Comparison of ENCODE assay signal across 29 cellular contexts in genomic region chr15:25062551-25063430, GRCh38.
A peak's percentile ranks its signal among the peaks of the same experiment; 100 is the strongest.
DNase-seq lines count a peak whose midpoint lies in the region; ATAC-seq, FAIRE-seq and TF ChIP-seq lines count a peak whose summit lies in the region.
"Had no signal": no experiment of that assay in that cellular context is flagged by ENCODE, and none has a peak within 500 bp of the region (broad histone marks: within the 10 kb centered on the region; RNA-seq: fewer than 3 reads in every experiment).

No MANE protein-coding gene starts in this region.

- no peak overlapping the region for H3K27ac Mint-ChIP-seq in T-helper 17 cell
- H3K27ac Mint-ChIP-seq: activated naive CD4-positive, alpha-beta T cell treated with anti-CD3 and anti-CD28 coated beads for 36 hours; B cell; stimulated activated naive CD8-positive, alpha-beta T cell treated with anti-CD3 and anti-CD28 coated beads, Interleukin-15, Interleukin-2, amounts not matched to agents 100 ng/mL and 50 ng/mL, for 24 hours; type B pancreatic cell had no signal

- 58% methylated on average over 10 of the region's 13 CpGs for WGBS in HepG2 (ENCODE audit: low lambda C conversion rate)

- H3K27me3 ChIP-seq in BLaER1: peaks cover 3% of the 10 kb centered on the region; the same call in 1 of the 2 replicates
- no peaks in the 10 kb centered on the region for H3K27me3 ChIP-seq in HepG2 (ENCODE audit: control insufficient read depth in 1 of 2, insufficient read depth in 2 of 2, low read length in 2 of 2)
- H3K27me3 ChIP-seq: dorsolateral prefrontal cortex, heart right ventricle had no signal

- H4K20me1 ChIP-seq in BLaER1: no peaks in the 10 kb centered on the region
- H4K20me1 ChIP-seq in HepG2 (ENCODE audit: insufficient read depth, low read length): no peaks in the 10 kb centered on the region; the same call in 1 of the 2 replicates

- BruUV-seq in HepG2 (replicated peaks; lab: Mats Ljungman, UMichigan): no TSS peak

- H3K9ac ChIP-seq in BLaER1 (no peak overlapping the region), HepG2 (ENCODE audit: insufficient read depth, low read depth, low read length) (no peak overlapping the region)

- no peaks in the 10 kb centered on the region for H3K4me1 Mint-ChIP-seq in T-helper 17 cell
- H3K4me1 Mint-ChIP-seq: B cell; naive thymus-derived CD4-positive, alpha-beta T cell had no signal

- TF ChIP-seq POLR2A in HepG2 (IDR thresholded peaks at IDR 0.05; ENCODE audit: insufficient read depth in 1 of 2, low read depth in 2 of 2, low read length in 2 of 2): no peak

- H3K36me3 Mint-ChIP-seq in T-helper 17 cell (ENCODE audit: low read depth): peaks cover 17% of the 10 kb centered on the region

- no peak for TF ChIP-seq RAD21 in HepG2 (CRISPR knock-in tag; IDR thresholded peaks at IDR 0.05)

- H3K4me1 ChIP-seq in BLaER1 (no peaks in the 10 kb centered on the region), HepG2 (ENCODE audit: insufficient read depth, low read length) (no peaks in the 10 kb centered on the region)
- H3K4me1 ChIP-seq: A549, heart right ventricle had no signal

- POLR2A ChIA-PET in HepG2 (lab: Yijun Ruan, JAX): no interaction called here

- H2AFZ ChIP-seq in HepG2 (ENCODE audit: low read length): no peak overlapping the region
- H2AFZ ChIP-seq: PC-9 had no signal

- TF ChIP-seq CTCF in HepG2 (CRISPR knock-in tag; IDR thresholded peaks at IDR 0.05): no peak

- in situ Hi-C loops in HepG2 (cut with HindIII; ENCODE audit: extremely low pct_ligation_motif_present, low pct_unique_long_range_greater_than_20kb): no loop called here

- H3K4me3 ChIP-seq in BLaER1 (peak overlapping the region; percentile 45), HepG2 (replicated peaks in 1 of 3; ENCODE audit: insufficient read depth in 1 of 3, low read depth in 2 of 3, low read length in 3 of 3) (no peak overlapping the region)
- H3K4me3 ChIP-seq: A549, dorsolateral prefrontal cortex, heart right ventricle, PC-9 had no signal

- peak overlapping the region; percentile 4 for H3K4me3 Mint-ChIP-seq in T-helper 17 cell
- H3K4me3 Mint-ChIP-seq: activated naive CD4-positive, alpha-beta T cell treated with anti-CD3 and anti-CD28 coated beads for 36 hours; B cell; stimulated activated naive CD8-positive, alpha-beta T cell treated with anti-CD3 and anti-CD28 coated beads, Interleukin-15, Interleukin-2, amounts not matched to agents 100 ng/mL and 50 ng/mL, for 24 hours; type B pancreatic cell had no signal

- TF ChIP-seq EP300 in HepG2 (IDR thresholded peaks at IDR 0.05; ENCODE audit: low read depth in 2 of 2, low read length in 2 of 2): no peak
- TF ChIP-seq EP300 in HepG2 (CRISPR knock-in tag; IDR thresholded peaks at IDR 0.05; ENCODE audit: borderline replicate concordance): no peak

- H3K79me2 ChIP-seq in HepG2 (ENCODE audit: insufficient read depth, low read length): no peaks in the 10 kb centered on the region

- intact Hi-C loops in HepG2 (cut with micrococcal nuclease; ENCODE audit: unreplicated experiment): no loop called here
- intact Hi-C loops in sciatic nerve (cut with DNase I): loop anchor here (10.0 kb wide), 1 partner anchor 268 kb away; no protein-coding TSS in a partner anchor

- DNase-seq in T-helper 17 cell: no peak
- DNase-seq in HepG2 (ENCODE audit: low spot score): no peak
- DNase-seq in sciatic nerve (ENCODE audit: low spot score): peak; percentile 14
- DNase-seq in stimulated activated CD8-positive, alpha-beta memory T cell treated with anti-CD3 and anti-CD28 coated beads, Interleukin-4, amount 100 ng/mL, for 48 hours: no peak
- no peak for DNase-seq in SIG-M5 treated with dmso at 0.1 percent for 504 hours (lab: John Stamatoyannopoulos, UW; ENCODE audit: unreplicated experiment)
- DNase-seq in stimulated activated CD4-positive, alpha-beta T cell treated with anti-CD3 and anti-CD28 coated beads, Interleukin-12 subunit alpha, Interleukin-12 subunit beta, amount 100 ng/mL, for 4 hours: no peak
- DNase-seq in NCI-H82 (lab: John Stamatoyannopoulos, UW): no peak
- DNase-seq: activated CD8-positive, alpha-beta memory T cell treated with anti-CD3 and anti-CD28 coated beads for 24 hours; activated naive CD4-positive, alpha-beta T cell treated with anti-CD3 and anti-CD28 coated beads for 36 hours; activated T-cell treated with anti-CD3 and anti-CD28 coated beads, Interleukin-2, amount 50 U/mL, for 1 hour; anterior cingulate cortex; caudate nucleus; H7; heart right ventricle; Karpas-422; left cardiac atrium; naive thymus-derived CD4-positive, alpha-beta T cell; NCI-H510A; nucleus accumbens; PC-9; SIG-M5; stimulated activated CD4-positive, alpha-beta T cell treated with anti-CD3 and anti-CD28 coated beads, Interleukin-4, amount 100 ng/mL, for 4 hours had no signal

- H3K36me3 ChIP-seq in BLaER1 (peaks cover 100% of the 10 kb centered on the region), HepG2 (replicated peaks in 1 of 2; ENCODE audit: control insufficient read depth in 1 of 2, insufficient read depth in 2 of 2, low read length in 2 of 2) (peaks cover 48 to 99% of the 10 kb centered on the region in 2 experiments)

- no peak for FAIRE-seq in HepG2 (lab: Jason Lieb, UNC)
- FAIRE-seq: A549, GM12892 had no signal

- H3K27ac ChIP-seq in BLaER1 (no peak overlapping the region), HepG2 (ENCODE audit: extremely low read length, insufficient read depth, low read length) (no peak overlapping the region)
- H3K27ac ChIP-seq: A549, dorsolateral prefrontal cortex, heart right ventricle, PC-9 had no signal

- CTCF ChIA-PET in HepG2 (lab: Yijun Ruan, JAX; ENCODE audit: low intra/inter-chr PET ratio, low total read pairs): no interaction called here

- no peaks in the 10 kb centered on the region for H3K27me3 Mint-ChIP-seq in T-helper 17 cell
- H3K27me3 Mint-ChIP-seq: B cell; naive thymus-derived CD4-positive, alpha-beta T cell; stimulated activated naive CD8-positive, alpha-beta T cell treated with anti-CD3 and anti-CD28 coated beads, Interleukin-15, Interleukin-2, amounts not matched to agents 100 ng/mL and 50 ng/mL, for 24 hours; type B pancreatic cell had no signal

- no peak overlapping the region for H3K4me2 ChIP-seq in BLaER1
- H3K4me2 ChIP-seq in HepG2 (ENCODE audit: low read depth, low read length): no peak overlapping the region
- H3K4me2 ChIP-seq: A549, PC-9 had no signal

- ATAC-seq in T-helper 17 cell (no peak), HepG2 (no peak), sciatic nerve (no peak)
- ATAC-seq: A549; left cardiac atrium; naive thymus-derived CD4-positive, alpha-beta T cell had no signal

- peaks cover 100% of the 10 kb centered on the region for H3K9me3 ChIP-seq in BLaER1
- H3K9me3 ChIP-seq in T-helper 17 cell (ENCODE audit: control insufficient read depth, low read length, poor library complexity, severe bottlenecking): peaks cover 51% of the 10 kb centered on the region
- peaks cover 100% of the 10 kb centered on the region for H3K9me3 ChIP-seq in HepG2 (ENCODE audit: low read length)

TF ChIP-seq in HepG2, 621 proteins besides CTCF, POLR2A, EP300 and RAD21:
- TF ChIP-seq RXRA (CRISPR knock-in tag; IDR thresholded peaks at IDR 0.05): no peak
- TF ChIP-seq ZNF274 (CRISPR knock-in tag; IDR thresholded peaks at IDR 0.05): peak; percentile 7; the same call in 1 of the 2 replicates
- no peak for TF ChIP-seq NCOA5 (CRISPR knock-in tag; IDR thresholded peaks at IDR 0.05)
